ENCODE assay signal across 17 cellular contexts in the genomic region with DNA sequence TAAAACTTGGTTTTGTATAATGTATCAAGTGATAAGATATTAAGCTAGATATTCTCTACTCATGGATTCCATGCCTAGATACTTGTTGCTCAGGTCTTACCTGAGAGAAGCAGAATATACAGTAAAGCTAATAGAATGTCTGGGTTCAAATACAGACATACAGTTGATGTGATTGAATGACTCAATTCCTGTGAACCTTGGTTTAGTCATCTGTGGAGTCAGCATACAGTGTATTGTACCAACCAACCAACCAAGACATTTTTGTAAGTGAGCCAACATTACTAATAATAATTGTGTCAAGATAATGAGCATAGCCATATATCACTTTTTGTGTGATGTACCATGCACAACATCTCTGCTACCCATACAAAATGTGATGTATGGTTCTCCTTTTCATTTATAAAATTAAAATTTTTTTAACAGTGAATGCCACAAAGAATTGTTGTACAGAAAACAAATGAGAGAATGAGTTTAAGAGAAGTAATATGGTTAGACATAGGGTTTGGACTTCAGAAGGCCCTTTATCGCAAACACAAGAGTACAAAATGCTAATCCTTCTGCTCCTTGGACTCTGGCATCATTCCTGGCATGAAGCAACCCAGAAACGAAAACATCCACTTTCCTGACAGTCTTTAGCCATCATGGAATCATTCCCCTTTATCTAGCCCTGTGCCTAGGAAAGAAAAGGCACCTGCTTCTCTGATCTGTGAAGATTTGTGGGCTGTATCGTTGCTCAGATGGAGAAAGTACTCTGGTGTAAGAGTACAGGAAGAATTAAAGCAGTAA.
"Had no signal": no experiment of that assay in that cellular context is flagged by ENCODE, and none has a peak within 500 bp of the region (broad histone marks: within the 10 kb centered on the region; RNA-seq: fewer than 3 reads in every experiment).

No MANE protein-coding gene starts in this region.

- H3K4me3 ChIP-seq: lower lobe of right lung, pancreas, thyroid gland, vagina had no signal

- H3K27me3 Mint-ChIP-seq: activated B cell treated with CpG ODN at 0.5 μM for 24 hours; activated CD4-positive, alpha-beta T cell treated with anti-CD3 and anti-CD28 coated beads, Interleukin-2, amount 10 ng/mL, durations not matched to agents 7 days and 5 days; dendritic cell treated with granulocyte-macrophage colony-stimulating factor and Interleukin-4, amounts not matched to agents 40 ng/mL and 50 ng/mL, for 4 days; effector memory CD8-positive, alpha-beta T cell had no signal

- H3K4me1 ChIP-seq: lower lobe of right lung, pancreas, thyroid gland, vagina had no signal

- FAIRE-seq: pancreas had no signal

- H3K9me3 ChIP-seq: thyroid gland had no signal

- H3K4me3 Mint-ChIP-seq: activated B cell treated with CpG ODN at 0.5 μM for 24 hours; activated CD4-positive, alpha-beta T cell treated with anti-CD3 and anti-CD28 coated beads, Interleukin-2, amount 10 ng/mL, durations not matched to agents 7 days and 5 days; activated T-cell treated with anti-CD3 and anti-CD28 coated beads, Interleukin-2, amount 50 U/mL, for 72 hours; dendritic cell treated with granulocyte-macrophage colony-stimulating factor and Interleukin-4, amounts not matched to agents 40 ng/mL and 50 ng/mL, for 4 days; effector memory CD8-positive, alpha-beta T cell; stimulated activated effector memory CD8-positive, alpha-beta T cell treated with anti-CD3 and anti-CD28 coated beads, Interleukin-12 subunit alpha, Interleukin-12 subunit beta, amount 100 ng/mL, for 72 hours; T-helper 2 cell treated with Interferon-gamma antibody and Interleukin-4, amounts not matched to agents 5 μg/mL and 100 μg/mL, for 36 hours had no signal

- H3K27ac ChIP-seq: lower lobe of right lung, pancreas, thyroid gland, vagina had no signal

- H3K27me3 ChIP-seq: pancreas, thyroid gland, vagina had no signal

- ATAC-seq: activated naive CD4-positive, alpha-beta T cell treated with anti-CD3 and anti-CD28 coated beads, Interleukin-2, amount 50 U/mL, for 72 hours; activated T-cell treated with anti-CD3 and anti-CD28 coated beads, Interleukin-2, amount 50 U/mL, for 72 hours; effector memory CD8-positive, alpha-beta T cell; lower lobe of right lung; pancreas; stimulated activated effector memory CD8-positive, alpha-beta T cell treated with anti-CD3 and anti-CD28 coated beads, Interleukin-12 subunit alpha, Interleukin-12 subunit beta, amount 100 ng/mL, for 72 hours had no signal

- H3K27ac Mint-ChIP-seq: activated B cell treated with CpG ODN at 0.5 μM for 24 hours; activated CD4-positive, alpha-beta T cell treated with anti-CD3 and anti-CD28 coated beads, Interleukin-2, amount 10 ng/mL, durations not matched to agents 7 days and 5 days; activated naive CD4-positive, alpha-beta T cell treated with anti-CD3 and anti-CD28 coated beads, Interleukin-2, amount 50 U/mL, for 72 hours; activated T-cell treated with anti-CD3 and anti-CD28 coated beads, Interleukin-2, amount 50 U/mL, for 72 hours; dendritic cell treated with granulocyte-macrophage colony-stimulating factor and Interleukin-4, amounts not matched to agents 40 ng/mL and 50 ng/mL, for 4 days; effector memory CD8-positive, alpha-beta T cell; stimulated activated effector memory CD8-positive, alpha-beta T cell treated with anti-CD3 and anti-CD28 coated beads, Interleukin-12 subunit alpha, Interleukin-12 subunit beta, amount 100 ng/mL, for 72 hours; T-helper 2 cell treated with Interferon-gamma antibody and Interleukin-4, amounts not matched to agents 5 μg/mL and 100 μg/mL, for 36 hours had no signal

- H3K36me3 Mint-ChIP-seq: stimulated activated effector memory CD8-positive, alpha-beta T cell treated with anti-CD3 and anti-CD28 coated beads, Interleukin-12 subunit alpha, Interleukin-12 subunit beta, amount 100 ng/mL, for 72 hours had no signal

- H3K4me1 Mint-ChIP-seq: activated B cell treated with CpG ODN at 0.5 μM for 24 hours; activated CD4-positive, alpha-beta T cell treated with anti-CD3 and anti-CD28 coated beads, Interleukin-2, amount 10 ng/mL, durations not matched to agents 7 days and 5 days; stimulated activated effector memory CD8-positive, alpha-beta T cell treated with anti-CD3 and anti-CD28 coated beads, Interleukin-12 subunit alpha, Interleukin-12 subunit beta, amount 100 ng/mL, for 72 hours had no signal

- H3K36me3 ChIP-seq: lower lobe of right lung, pancreas, thyroid gland, vagina had no signal

- DNase-seq: activated B cell treated with CpG ODN at 0.5 μM for 24 hours; activated CD4-positive, alpha-beta T cell treated with anti-CD3 and anti-CD28 coated beads, Interleukin-2, amount 10 ng/mL, durations not matched to agents 7 days and 5 days; activated CD8-positive, alpha-beta memory T cell treated with anti-CD3 and anti-CD28 coated beads, Interleukin-2, amount 50 U/mL, for 48 hours; activated gamma-delta T cell; activated T-cell treated with anti-CD3 and anti-CD28 coated beads, Interleukin-2, amount 50 U/mL, for 72 hours; effector memory CD8-positive, alpha-beta T cell; glutamatergic neuron; hypothalamus; kidney; lower lobe of right lung; pancreas; thyroid gland had no signal
